ENCODE assay signal across 1 cellular context in genomic region chr11:63564785-63565350, GRCh38.
TF ChIP-seq lines count a peak whose summit lies in the region.

No MANE protein-coding gene starts in this region.

TF ChIP-seq in HepG2, 621 proteins besides CTCF, POLR2A, EP300 and RAD21:
- TF ChIP-seq ZKSCAN5 (CRISPR knock-in tag; IDR thresholded peaks at IDR 0.05) (no peak), ARID2 (CRISPR knock-in tag; IDR thresholded peaks at IDR 0.05; ENCODE audit: borderline replicate concordance) (no peak), ZNF225 (CRISPR knock-in tag; IDR thresholded peaks at IDR 0.05) (no peak), ZNF761 (CRISPR knock-in tag; conservative IDR thresholded peaks at IDR 0.05) (no peak), BORCS8-MEF2B (CRISPR knock-in tag; IDR thresholded peaks at IDR 0.05) (no peak), BCL6 (CRISPR knock-in tag; IDR thresholded peaks at IDR 0.05) (no peak), KLF11 (CRISPR knock-in tag; IDR thresholded peaks at IDR 0.05) (no peak), PAWR (CRISPR knock-in tag; IDR thresholded peaks at IDR 0.05; ENCODE audit: borderline replicate concordance) (no peak), SMAD1 (CRISPR knock-in tag; IDR thresholded peaks at IDR 0.05; ENCODE audit: borderline replicate concordance, low read depth) (no peak), SMC3 (IDR thresholded peaks at IDR 0.05; ENCODE audit: low read length) (no peak), ZNF451 (CRISPR knock-in tag; IDR thresholded peaks at IDR 0.05) (no peak), YEATS4 (CRISPR knock-in tag; IDR thresholded peaks at IDR 0.05; ENCODE audit: borderline replicate concordance) (no peak), AGO2 (optimal IDR thresholded peaks at IDR 0.05; ENCODE audit: low read depth, low read length) (no peak), ZNF33B (CRISPR knock-in tag; IDR thresholded peaks at IDR 0.05) (no peak), TARDBP (CRISPR knock-in tag; IDR thresholded peaks at IDR 0.05) (no peak), RBM22 (optimal IDR thresholded peaks at IDR 0.05; ENCODE audit: low read length) (no peak)
- TF ChIP-seq, protein P1, sequence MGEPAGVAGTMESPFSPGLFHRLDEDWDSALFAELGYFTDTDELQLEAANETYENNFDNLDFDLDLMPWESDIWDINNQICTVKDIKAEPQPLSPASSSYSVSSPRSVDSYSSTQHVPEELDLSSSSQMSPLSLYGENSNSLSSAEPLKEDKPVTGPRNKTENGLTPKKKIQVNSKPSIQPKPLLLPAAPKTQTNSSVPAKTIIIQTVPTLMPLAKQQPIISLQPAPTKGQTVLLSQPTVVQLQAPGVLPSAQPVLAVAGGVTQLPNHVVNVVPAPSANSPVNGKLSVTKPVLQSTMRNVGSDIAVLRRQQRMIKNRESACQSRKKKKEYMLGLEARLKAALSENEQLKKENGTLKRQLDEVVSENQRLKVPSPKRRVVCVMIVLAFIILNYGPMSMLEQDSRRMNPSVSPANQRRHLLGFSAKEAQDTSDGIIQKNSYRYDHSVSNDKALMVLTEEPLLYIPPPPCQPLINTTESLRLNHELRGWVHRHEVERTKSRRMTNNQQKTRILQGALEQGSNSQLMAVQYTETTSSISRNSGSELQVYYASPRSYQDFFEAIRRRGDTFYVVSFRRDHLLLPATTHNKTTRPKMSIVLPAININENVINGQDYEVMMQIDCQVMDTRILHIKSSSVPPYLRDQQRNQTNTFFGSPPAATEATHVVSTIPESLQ (CRISPR knock-in tag; conservative IDR thresholded peaks at IDR 0.05): no peak
- TF ChIP-seq, protein P2, sequence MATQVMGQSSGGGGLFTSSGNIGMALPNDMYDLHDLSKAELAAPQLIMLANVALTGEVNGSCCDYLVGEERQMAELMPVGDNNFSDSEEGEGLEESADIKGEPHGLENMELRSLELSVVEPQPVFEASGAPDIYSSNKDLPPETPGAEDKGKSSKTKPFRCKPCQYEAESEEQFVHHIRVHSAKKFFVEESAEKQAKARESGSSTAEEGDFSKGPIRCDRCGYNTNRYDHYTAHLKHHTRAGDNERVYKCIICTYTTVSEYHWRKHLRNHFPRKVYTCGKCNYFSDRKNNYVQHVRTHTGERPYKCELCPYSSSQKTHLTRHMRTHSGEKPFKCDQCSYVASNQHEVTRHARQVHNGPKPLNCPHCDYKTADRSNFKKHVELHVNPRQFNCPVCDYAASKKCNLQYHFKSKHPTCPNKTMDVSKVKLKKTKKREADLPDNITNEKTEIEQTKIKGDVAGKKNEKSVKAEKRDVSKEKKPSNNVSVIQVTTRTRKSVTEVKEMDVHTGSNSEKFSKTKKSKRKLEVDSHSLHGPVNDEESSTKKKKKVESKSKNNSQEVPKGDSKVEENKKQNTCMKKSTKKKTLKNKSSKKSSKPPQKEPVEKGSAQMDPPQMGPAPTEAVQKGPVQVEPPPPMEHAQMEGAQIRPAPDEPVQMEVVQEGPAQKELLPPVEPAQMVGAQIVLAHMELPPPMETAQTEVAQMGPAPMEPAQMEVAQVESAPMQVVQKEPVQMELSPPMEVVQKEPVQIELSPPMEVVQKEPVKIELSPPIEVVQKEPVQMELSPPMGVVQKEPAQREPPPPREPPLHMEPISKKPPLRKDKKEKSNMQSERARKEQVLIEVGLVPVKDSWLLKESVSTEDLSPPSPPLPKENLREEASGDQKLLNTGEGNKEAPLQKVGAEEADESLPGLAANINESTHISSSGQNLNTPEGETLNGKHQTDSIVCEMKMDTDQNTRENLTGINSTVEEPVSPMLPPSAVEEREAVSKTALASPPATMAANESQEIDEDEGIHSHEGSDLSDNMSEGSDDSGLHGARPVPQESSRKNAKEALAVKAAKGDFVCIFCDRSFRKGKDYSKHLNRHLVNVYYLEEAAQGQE (IDR thresholded peaks at IDR 0.05; ENCODE audit: borderline replicate concordance in 1 of 2, low read depth in 1 of 2, low read length in 2 of 2): no peak
